4 cellular contexts compared by ENCODE assay signal in the genomic region with DNA sequence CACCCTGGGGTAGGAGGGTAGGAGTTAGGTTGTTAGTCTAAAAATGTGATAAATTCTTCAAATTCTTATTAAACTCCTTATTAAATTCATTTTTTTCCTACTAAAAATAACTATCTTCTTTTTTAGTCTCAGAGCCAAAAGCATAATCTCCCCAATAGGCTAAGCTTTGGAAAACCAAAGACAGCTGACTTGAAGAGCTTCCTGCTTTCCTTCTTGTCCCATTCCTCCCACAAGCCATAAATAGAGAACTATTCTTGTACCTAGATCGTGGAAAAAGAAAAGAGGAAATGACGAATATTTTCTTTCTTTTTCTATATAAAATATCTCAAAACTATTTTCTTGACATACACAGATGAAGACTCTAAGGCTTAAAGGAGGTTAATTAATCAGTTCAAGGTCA.
"Had no signal": no experiment of that assay in that cellular context is flagged by ENCODE, and none has a peak within 500 bp of the region (broad histone marks: within the 10 kb centered on the region; RNA-seq: fewer than 3 reads in every experiment).

No MANE protein-coding gene starts in this region.

- H3K4me1 Mint-ChIP-seq: IgD-negative memory B cell had no signal

- H3K27ac Mint-ChIP-seq: IgD-negative memory B cell had no signal

- H3K27ac ChIP-seq: HL-60 had no signal

- H3K4me3 ChIP-seq: K562 had no signal

- DNase-seq: IMR-90 had no signal

- H3K27me3 Mint-ChIP-seq: IgD-negative memory B cell had no signal

- H3K4me3 Mint-ChIP-seq: IgD-negative memory B cell had no signal
